Comparison of ENCODE assay signal across 18 cellular contexts in the genomic region with DNA sequence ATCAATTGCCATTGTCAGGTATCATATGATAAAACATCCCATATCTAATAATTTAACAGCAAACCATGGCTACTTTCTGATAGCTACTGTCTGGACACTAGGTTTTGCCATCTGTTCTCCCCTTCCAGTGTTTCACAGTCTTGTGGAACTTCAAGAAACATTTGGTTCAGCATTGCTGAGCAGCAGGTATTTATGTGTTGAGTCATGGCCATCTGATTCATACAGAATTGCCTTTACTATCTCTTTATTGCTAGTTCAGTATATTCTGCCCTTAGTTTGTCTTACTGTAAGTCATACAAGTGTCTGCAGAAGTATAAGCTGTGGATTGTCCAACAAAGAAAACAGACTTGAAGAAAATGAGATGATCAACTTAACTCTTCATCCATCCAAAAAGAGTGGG. TPM values are rescaled to one million over a fixed set of nuclear protein-coding genes. Genes with fewer than 3 reads are reported as not detected.
"Had no signal": no experiment of that assay in that cellular context is flagged by ENCODE, and none has a peak within 500 bp of the region (broad histone marks: within the 10 kb centered on the region; RNA-seq: fewer than 3 reads in every experiment).

No MANE protein-coding gene starts in this region.

- ATAC-seq: activated T-helper 17 cell treated with anti-CD3 and anti-CD28 coated beads, Interleukin-2, amount 50 U/mL, for 72 hours; heart left ventricle; stimulated activated memory B cell treated with anti-CD40 and anti-IgM and Interleukin-4, amounts not matched to agents 10 μg/mL and 1 μg/mL and 100 μg/mL, for 72 hours had no signal

- H3K36me3 ChIP-seq: esophagus squamous epithelium, heart left ventricle, right atrium auricular region, tibial nerve had no signal

- FAIRE-seq: endometrium had no signal

- H3K4me3 ChIP-seq: esophagus squamous epithelium, heart left ventricle, right atrium auricular region, smooth muscle cell, tibial nerve had no signal

- H3K36me3 Mint-ChIP-seq: activated naive CD4-positive, alpha-beta T cell treated with anti-CD3 and anti-CD28 coated beads, Interleukin-2, amount 50 U/mL, for 24 hours; naive B cell; stimulated activated memory B cell treated with anti-CD40 and anti-IgM and Interleukin-4, amounts not matched to agents 10 μg/mL and 1 μg/mL and 100 μg/mL, for 72 hours had no signal

- H3K4me1 Mint-ChIP-seq: activated naive CD4-positive, alpha-beta T cell treated with anti-CD3 and anti-CD28 coated beads, Interleukin-2, amount 50 U/mL, for 24 hours; activated T-helper 17 cell treated with anti-CD3 and anti-CD28 coated beads, Interleukin-2, amount 50 U/mL, for 72 hours; naive B cell; stimulated activated memory B cell treated with anti-CD40 and anti-IgM and Interleukin-4, amounts not matched to agents 10 μg/mL and 1 μg/mL and 100 μg/mL, for 72 hours had no signal

- H3K4me3 Mint-ChIP-seq: activated naive CD4-positive, alpha-beta T cell treated with anti-CD3 and anti-CD28 coated beads, Interleukin-2, amount 50 U/mL, for 24 hours; activated T-helper 17 cell treated with anti-CD3 and anti-CD28 coated beads, Interleukin-2, amount 50 U/mL, for 72 hours; naive B cell; stimulated activated memory B cell treated with anti-CD40 and anti-IgM and Interleukin-4, amounts not matched to agents 10 μg/mL and 1 μg/mL and 100 μg/mL, for 72 hours had no signal

- H3K27ac Mint-ChIP-seq: activated naive CD4-positive, alpha-beta T cell treated with anti-CD3 and anti-CD28 coated beads, Interleukin-2, amount 50 U/mL, for 24 hours; activated T-helper 17 cell treated with anti-CD3 and anti-CD28 coated beads, Interleukin-2, amount 50 U/mL, for 72 hours; naive B cell; stimulated activated memory B cell treated with anti-CD40 and anti-IgM and Interleukin-4, amounts not matched to agents 10 μg/mL and 1 μg/mL and 100 μg/mL, for 72 hours had no signal

- H3K9me3 Mint-ChIP-seq: activated naive CD4-positive, alpha-beta T cell treated with anti-CD3 and anti-CD28 coated beads, Interleukin-2, amount 50 U/mL, for 24 hours; activated T-helper 17 cell treated with anti-CD3 and anti-CD28 coated beads, Interleukin-2, amount 50 U/mL, for 72 hours; stimulated activated memory B cell treated with anti-CD40 and anti-IgM and Interleukin-4, amounts not matched to agents 10 μg/mL and 1 μg/mL and 100 μg/mL, for 72 hours had no signal

- H3K27ac ChIP-seq: esophagus squamous epithelium, heart left ventricle, right atrium auricular region, tibial nerve had no signal

- H3K4me2 ChIP-seq: smooth muscle cell had no signal

- DNase-seq: activated CD4-positive, alpha-beta T cell treated with anti-CD3 and anti-CD28 coated beads, Interleukin-2, amount 50 U/mL, for 1 hour; activated T-cell treated with anti-CD3 and anti-CD28 coated beads for 4 hours; esophagus squamous epithelium; foreskin melanocyte; heart left ventricle; islet precursor cell; midbrain; naive B cell; posterior cingulate gyrus had no signal

- H3K4me1 ChIP-seq: esophagus squamous epithelium, heart left ventricle, right atrium auricular region, tibial nerve had no signal

- H3K9me3 ChIP-seq: esophagus squamous epithelium, heart left ventricle, right atrium auricular region, tibial nerve had no signal

RNA-seq across cellular contexts. Expression of gene NPY5R, which starts 7.0 kb away (rescaled TPM):
- total RNA-seq: activated CD8-positive, alpha-beta memory T cell treated with anti-CD3 and anti-CD28 coated beads for 36 hours; activated T-helper 17 cell treated with anti-CD3 and anti-CD28 coated beads, Interleukin-2, amount 50 U/mL, for 72 hours; T-helper 2 cell treated with Interferon-gamma antibody and Interleukin-4, amounts not matched to agents 100 ng/mL and 5 ng/mL, for 36 hours had no signal

RNA-seq across cellular contexts. Expression of gene NPY1R, which starts 18.3 kb away (rescaled TPM):
- total RNA-seq: activated CD8-positive, alpha-beta memory T cell treated with anti-CD3 and anti-CD28 coated beads for 36 hours; activated T-helper 17 cell treated with anti-CD3 and anti-CD28 coated beads, Interleukin-2, amount 50 U/mL, for 72 hours; T-helper 2 cell treated with Interferon-gamma antibody and Interleukin-4, amounts not matched to agents 100 ng/mL and 5 ng/mL, for 36 hours had no signal
